ENCODE assay signal across 8 cellular contexts in the genomic region with DNA sequence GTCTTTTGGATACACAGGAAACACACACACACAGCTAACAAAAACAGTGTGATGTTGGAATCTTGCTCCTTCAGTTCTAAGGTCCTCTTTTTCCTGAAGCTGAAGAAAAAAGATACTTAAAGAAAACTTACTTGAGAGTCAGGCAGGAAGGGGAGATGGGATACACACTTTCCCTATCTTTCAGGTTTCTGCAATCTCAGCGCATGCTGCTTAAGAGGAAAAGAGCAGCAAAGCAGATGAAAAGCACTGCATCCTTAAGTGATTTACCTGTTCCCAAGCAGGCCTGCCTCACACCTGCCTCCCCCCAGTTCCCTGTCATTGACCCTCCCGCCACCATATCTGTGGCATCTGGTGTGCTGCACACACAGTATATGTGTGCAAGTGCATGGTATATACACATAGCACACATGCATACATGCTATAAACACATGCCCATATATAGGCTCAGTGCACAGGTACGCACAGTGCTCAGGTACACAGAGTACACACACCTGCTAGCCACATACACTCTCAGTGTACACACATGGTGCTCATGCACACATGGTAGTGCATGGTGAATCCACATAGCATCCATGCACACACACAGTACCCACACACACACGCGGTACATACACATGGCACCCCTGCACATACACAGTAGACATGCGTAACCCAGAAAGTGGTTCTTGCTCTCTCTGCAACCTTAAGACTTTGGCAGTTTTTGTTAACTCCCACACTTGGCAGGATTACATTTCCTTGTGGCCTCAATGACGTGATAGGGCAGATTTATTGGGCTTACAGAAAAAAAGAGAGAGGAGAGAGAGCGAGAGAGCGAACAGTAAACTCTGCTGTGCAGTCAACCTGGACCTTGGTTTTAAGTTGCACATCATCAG.
DNase-seq lines count a peak whose midpoint lies in the region; ATAC-seq and TF ChIP-seq lines count a peak whose summit lies in the region.

No MANE protein-coding gene starts in this region.

- H3K27ac ChIP-seq in HL-60 (replicated peaks), result peak overlapping the region; percentile 97

- H3K9me3 Mint-ChIP-seq in activated naive CD4-positive, alpha-beta T cell treated with anti-CD3 and anti-CD28 coated beads, Interleukin-2, amount 50 U/mL, for 72 hours, result peaks cover 0 to 3% of the 10 kb centered on the region in 2 donors

- no peaks in the 10 kb centered on the region for H3K27me3 ChIP-seq in HL-60 (ENCODE audit: insufficient read depth, poor library complexity, severe bottlenecking)

- no peak overlapping the region for H3K4me3 ChIP-seq in HL-60 (replicated peaks; ENCODE audit: insufficient read depth, low read length)

- peak overlapping the region; percentile 90 for H3K27ac Mint-ChIP-seq in activated naive CD4-positive, alpha-beta T cell treated with anti-CD3 and anti-CD28 coated beads, Interleukin-2, amount 50 U/mL, for 72 hours

- H3K36me3 Mint-ChIP-seq in activated naive CD4-positive, alpha-beta T cell treated with anti-CD3 and anti-CD28 coated beads, Interleukin-2, amount 50 U/mL, for 72 hours, result peaks cover 4 to 22% of the 10 kb centered on the region in 2 donors

- TF ChIP-seq CTCF in HL-60 (IDR thresholded peaks at IDR 0.05; ENCODE audit: insufficient read depth, low read length), result no peak

- ATAC-seq in activated naive CD4-positive, alpha-beta T cell treated with anti-CD3 and anti-CD28 coated beads, Interleukin-2, amount 50 U/mL, for 72 hours, result peak; percentile 3 to 34
- no peak for ATAC-seq in HG03025 (IDR thresholded peaks at IDR 0.05; ENCODE audit: low FRiP score, unreplicated experiment)

- TF ChIP-seq POLR2A in GM15510 (IDR thresholded peaks at IDR 0.05; ENCODE audit: borderline replicate concordance, extremely low read depth, insufficient read length), result peak; percentile 28

- DNase-seq in HL-60 (ENCODE audit: low read depth in 1 of 2, low spot score in 1 of 2) (peak in 1 of 2 experiments; percentile 79), islet precursor cell (peak; percentile 38), stromal cell of bone marrow (ENCODE audit: low read depth) (peak; percentile 94)
- no peak for DNase-seq in activated naive CD4-positive, alpha-beta T cell treated with anti-CD3 and anti-CD28 coated beads, Interleukin-2, amount 50 U/mL, for 72 hours (ENCODE audit: low spot score in 2 of 2)
- DNase-seq in activated CD4-positive, alpha-beta T cell treated with anti-CD3 and anti-CD28 coated beads, Interleukin-2, amount 50 U/mL, for 1 hour, result no peak
- DNase-seq in stimulated activated naive CD4-positive, alpha-beta T cell treated with Interleukin-2 at 50 U/mL for 16 hours (lab: John Stamatoyannopoulos, UW), result no peak

Comparison
In these comparisons a context has a peak if more than half of its experiments do, and no peak if none do; other contexts are left out.
1. DNase-seq: peak in islet precursor cell (single experiment) and stromal cell of bone marrow (single experiment); none in activated naive CD4-positive, alpha-beta T cell treated with anti-CD3 and anti-CD28 coated beads, Interleukin-2, amount 50 U/mL, for 72 hours (0 of 2), activated CD4-positive, alpha-beta T cell treated with anti-CD3 and anti-CD28 coated beads, Interleukin-2, amount 50 U/mL, for 1 hour (single experiment) and stimulated activated naive CD4-positive, alpha-beta T cell treated with Interleukin-2 at 50 U/mL for 16 hours (single experiment).